Comparison of ENCODE assay signal across 18 cellular contexts in the genomic region with DNA sequence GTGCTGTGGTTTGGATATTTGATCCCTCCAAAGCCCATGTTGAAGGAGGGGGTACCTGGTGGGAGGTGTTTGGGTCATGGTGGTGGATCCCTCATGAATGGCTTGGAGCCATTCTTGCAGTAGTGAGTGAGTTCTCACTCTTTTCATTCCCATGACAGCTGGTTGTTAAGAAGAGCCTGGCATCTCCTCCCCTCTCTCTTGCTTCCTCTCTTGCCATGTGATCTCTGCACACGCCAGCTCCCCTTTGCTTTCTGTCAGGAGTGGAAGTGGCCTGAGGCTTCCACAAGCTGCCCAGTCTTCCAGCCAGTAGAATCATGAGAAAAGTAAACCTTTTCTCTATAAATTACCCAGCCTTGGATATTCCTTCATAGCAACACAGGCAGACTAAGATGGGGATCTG. TPM values are rescaled to one million over a fixed set of nuclear protein-coding genes. Genes with fewer than 3 reads are reported as not detected.
DNase-seq lines count a peak whose midpoint lies in the region; TF ChIP-seq lines count a peak whose summit lies in the region.
"Had no signal": no experiment of that assay in that cellular context is flagged by ENCODE, and none has a peak within 500 bp of the region (broad histone marks: within the 10 kb centered on the region; RNA-seq: fewer than 3 reads in every experiment).

No MANE protein-coding gene starts in this region.

- H3K36me3 ChIP-seq in HEK293 (ENCODE audit: control insufficient read depth in 2 of 2, insufficient read depth in 1 of 2, low read length in 2 of 2) (no peaks in the 10 kb centered on the region), brain microvascular endothelial cell (replicated peaks) (no peaks in the 10 kb centered on the region)

- no peaks in the 10 kb centered on the region for H3K4me1 ChIP-seq in HEK293 (ENCODE audit: control insufficient read depth, insufficient read depth, low read length)

- TF ChIP-seq CTCF in HEK293 (tag by site-specific recombination; IDR thresholded peaks at IDR 0.05), result no peak
- no peak for TF ChIP-seq CTCF in dorsolateral prefrontal cortex (IDR thresholded peaks at IDR 0.05 in 54 of 56, conservative IDR thresholded peaks at IDR 0.05 in 2 of 56; ENCODE audit: low read depth in 1 of 56, partially characterized antibody in 56 of 56)
- TF ChIP-seq CTCF in brain microvascular endothelial cell (IDR thresholded peaks at IDR 0.05; ENCODE audit: low read depth, low read length, missing control alignments), result no peak

- in situ Hi-C loops in brain microvascular endothelial cell (cut with HindIII; ENCODE audit: low pct_ligation_motif_present, low sequenced_read_pairs), result no loop called here

- peaks cover 0 to 25% (median 0%) of the 10 kb centered on the region in 45 donors for H3K27me3 ChIP-seq in dorsolateral prefrontal cortex
- H3K27me3 ChIP-seq in brain microvascular endothelial cell (replicated peaks), result no peaks in the 10 kb centered on the region

- H3K4me3 ChIP-seq in HEK293 (ENCODE audit: low read depth, low read length) (no peak overlapping the region), dorsolateral prefrontal cortex (no peak overlapping the region), brain microvascular endothelial cell (ENCODE audit: low read depth, low read length) (no peak overlapping the region)
- H3K4me3 ChIP-seq: GM12878, GM23248 had no signal

- H3K9me3 ChIP-seq in HEK293 (ENCODE audit: control insufficient read depth, insufficient read depth, low read depth, low read length), result no peaks in the 10 kb centered on the region

- DNase-seq in Ammon's horn (ENCODE audit: low spot score) (peak; percentile 35), dorsolateral prefrontal cortex (no peak), pons (ENCODE audit: low spot score) (peak; percentile 29), superior temporal gyrus (ENCODE audit: extremely low spot score) (no peak), NCI-H2029 treated with DMSO at 0.1 percent for 48 hours (lab: John Stamatoyannopoulos, UW) (no peak), brain microvascular endothelial cell (no peak)
- DNase-seq: 8988T; ACHN; Calu3; CD4-positive, alpha-beta T cell; DMS 273 treated with DMSO at 0.1 percent for 48 hours; GM23248; H7 had no signal

- H3K27ac ChIP-seq in HEK293 (ENCODE audit: extremely low read depth, low read depth, low read length) (no peak overlapping the region), dorsolateral prefrontal cortex (peak overlapping the region in 33 of 59 donors; percentile 2 to 72 (median 52)), brain microvascular endothelial cell (no peak overlapping the region)
- H3K27ac ChIP-seq: GM23248 had no signal

- POLR2A ChIA-PET in HEK293 (lab: Yijun Ruan, JAX), result no interaction called here

- intact Hi-C loops in dorsolateral prefrontal cortex (cut with DNase I), result loop anchor here in 1 of 2 donors (10.0 kb wide), 1 partner anchor 55 kb away; no protein-coding TSS in a partner anchor

- CTCF ChIA-PET in HEK293 (lab: Yijun Ruan, JAX), result interaction anchor here (2.3 kb wide), 1 partner anchor 9 kb away, joined by 12 read pairs; a partner anchor contains a TSS

TF ChIP-seq in HEK293, 187 proteins besides CTCF, POLR2A, EP300 and RAD21:
- TF ChIP-seq ZNF549 (tag by site-specific recombination; IDR thresholded peaks at IDR 0.05), result no peak
- TF ChIP-seq, protein P1, sequence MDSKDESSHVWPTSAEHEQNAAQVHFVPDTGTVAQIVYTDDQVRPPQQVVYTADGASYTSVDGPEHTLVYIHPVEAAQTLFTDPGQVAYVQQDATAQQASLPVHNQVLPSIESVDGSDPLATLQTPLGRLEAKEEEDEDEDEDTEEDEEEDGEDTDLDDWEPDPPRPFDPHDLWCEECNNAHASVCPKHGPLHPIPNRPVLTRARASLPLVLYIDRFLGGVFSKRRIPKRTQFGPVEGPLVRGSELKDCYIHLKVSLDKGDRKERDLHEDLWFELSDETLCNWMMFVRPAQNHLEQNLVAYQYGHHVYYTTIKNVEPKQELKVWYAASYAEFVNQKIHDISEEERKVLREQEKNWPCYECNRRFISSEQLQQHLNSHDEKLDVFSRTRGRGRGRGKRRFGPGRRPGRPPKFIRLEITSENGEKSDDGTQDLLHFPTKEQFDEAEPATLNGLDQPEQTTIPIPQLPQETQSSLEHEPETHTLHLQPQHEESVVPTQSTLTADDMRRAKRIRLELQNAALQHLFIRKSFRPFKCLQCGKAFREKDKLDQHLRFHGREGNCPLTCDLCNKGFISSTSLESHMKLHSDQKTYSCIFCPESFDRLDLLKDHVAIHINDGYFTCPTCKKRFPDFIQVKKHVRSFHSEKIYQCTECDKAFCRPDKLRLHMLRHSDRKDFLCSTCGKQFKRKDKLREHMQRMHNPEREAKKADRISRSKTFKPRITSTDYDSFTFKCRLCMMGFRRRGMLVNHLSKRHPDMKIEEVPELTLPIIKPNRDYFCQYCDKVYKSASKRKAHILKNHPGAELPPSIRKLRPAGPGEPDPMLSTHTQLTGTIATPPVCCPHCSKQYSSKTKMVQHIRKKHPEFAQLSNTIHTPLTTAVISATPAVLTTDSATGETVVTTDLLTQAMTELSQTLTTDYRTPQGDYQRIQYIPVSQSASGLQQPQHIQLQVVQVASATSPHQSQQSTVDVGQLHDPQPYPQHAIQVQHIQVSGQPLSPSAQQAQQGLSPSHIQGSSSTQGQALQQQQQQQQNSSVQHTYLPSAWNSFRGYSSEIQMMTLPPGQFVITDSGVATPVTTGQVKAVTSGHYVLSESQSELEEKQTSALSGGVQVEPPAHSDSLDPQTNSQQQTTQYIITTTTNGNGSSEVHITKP (tag by site-specific recombination; IDR thresholded peaks at IDR 0.05), result peak; percentile 54
- TF ChIP-seq ZNF610 (tag by site-specific recombination; IDR thresholded peaks at IDR 0.05; ENCODE audit: borderline replicate concordance), result no peak
- TF ChIP-seq, protein P2, sequence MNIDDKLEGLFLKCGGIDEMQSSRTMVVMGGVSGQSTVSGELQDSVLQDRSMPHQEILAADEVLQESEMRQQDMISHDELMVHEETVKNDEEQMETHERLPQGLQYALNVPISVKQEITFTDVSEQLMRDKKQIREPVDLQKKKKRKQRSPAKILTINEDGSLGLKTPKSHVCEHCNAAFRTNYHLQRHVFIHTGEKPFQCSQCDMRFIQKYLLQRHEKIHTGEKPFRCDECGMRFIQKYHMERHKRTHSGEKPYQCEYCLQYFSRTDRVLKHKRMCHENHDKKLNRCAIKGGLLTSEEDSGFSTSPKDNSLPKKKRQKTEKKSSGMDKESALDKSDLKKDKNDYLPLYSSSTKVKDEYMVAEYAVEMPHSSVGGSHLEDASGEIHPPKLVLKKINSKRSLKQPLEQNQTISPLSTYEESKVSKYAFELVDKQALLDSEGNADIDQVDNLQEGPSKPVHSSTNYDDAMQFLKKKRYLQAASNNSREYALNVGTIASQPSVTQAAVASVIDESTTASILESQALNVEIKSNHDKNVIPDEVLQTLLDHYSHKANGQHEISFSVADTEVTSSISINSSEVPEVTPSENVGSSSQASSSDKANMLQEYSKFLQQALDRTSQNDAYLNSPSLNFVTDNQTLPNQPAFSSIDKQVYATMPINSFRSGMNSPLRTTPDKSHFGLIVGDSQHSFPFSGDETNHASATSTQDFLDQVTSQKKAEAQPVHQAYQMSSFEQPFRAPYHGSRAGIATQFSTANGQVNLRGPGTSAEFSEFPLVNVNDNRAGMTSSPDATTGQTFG (tag by site-specific recombination; IDR thresholded peaks at IDR 0.05; ENCODE audit: borderline replicate concordance), result no peak
- TF ChIP-seq ZNF394 (tag by site-specific recombination; IDR thresholded peaks at IDR 0.05; ENCODE audit: borderline replicate concordance), result no peak

RNA-seq across cellular contexts. Expression of a gene that starts 8.6 kb away (rescaled TPM):
- total RNA-seq in dorsolateral prefrontal cortex, result 100 to 1,000 TPM in 107 of 120 experiments, 10 to 100 TPM in 13; 43.3 to 246 (median 148) TPM
- total RNA-seq: GM23248 had no signal

RNA-seq across cellular contexts. Expression of a gene that starts 31.0 kb away (rescaled TPM):
- under 1 TPM in 2 of 120 experiments, not detected in 118; 0.55 to 0.88 TPM for total RNA-seq in dorsolateral prefrontal cortex
- total RNA-seq: B cell; Calu3; CD4-positive, alpha-beta T cell; Daoy; GM12878; GM23248; H7; HT1080 had no signal

Comparison
In these comparisons a context has a peak if more than half of its experiments do, and no peak if none do; other contexts are left out.
1. DNase-seq: peak in Ammon's horn (single experiment) and pons (single experiment); none in dorsolateral prefrontal cortex (0 of 10), superior temporal gyrus (single experiment), NCI-H2029 treated with DMSO at 0.1 percent for 48 hours (single experiment) and brain microvascular endothelial cell (single experiment).
2. H3K27ac ChIP-seq: peak in dorsolateral prefrontal cortex (33 of 59); none in HEK293 (single experiment) and brain microvascular endothelial cell (single experiment).